In genomic region chr7:7505936-7506335, GRCh38 we compare ENCODE assay signal across 25 cellular contexts. TPM values are rescaled to one million over a fixed set of nuclear protein-coding genes. Genes with fewer than 3 reads are reported as not detected.
DNase-seq lines count a peak whose midpoint lies in the region; ATAC-seq and TF ChIP-seq lines count a peak whose summit lies in the region.
"Had no signal": no experiment of that assay in that cellular context is flagged by ENCODE, and none has a peak within 500 bp of the region (broad histone marks: within the 10 kb centered on the region; RNA-seq: fewer than 3 reads in every experiment).

No MANE protein-coding gene starts in this region.

- 78 to 85% methylated on average over 6 of the region's 6 CpGs for WGBS in esophagus squamous epithelium, 2 donors

- no peak overlapping the region for H3K27ac Mint-ChIP-seq in type B pancreatic cell
- H3K27ac Mint-ChIP-seq: activated CD4-positive, alpha-beta memory T cell treated with anti-CD3 and anti-CD28 coated beads for 36 hours; activated naive CD8-positive, alpha-beta T cell treated with anti-CD3 and anti-CD28 coated beads for 36 hours; B cell; CD8-positive, alpha-beta memory T cell; immature natural killer cell; stimulated activated naive CD8-positive, alpha-beta T cell treated with anti-CD3 and anti-CD28 coated beads, Interleukin-15, Interleukin-2, amounts not matched to agents 100 ng/mL and 50 ng/mL, for 24 hours had no signal

- H3K4me1 ChIP-seq in left ventricle myocardium inferior (peaks cover 3% of the 10 kb centered on the region), esophagus squamous epithelium (no peaks in the 10 kb centered on the region)
- H3K4me1 ChIP-seq: tibial artery had no signal

- H3K27me3 Mint-ChIP-seq in type B pancreatic cell, result no peaks in the 10 kb centered on the region
- H3K27me3 Mint-ChIP-seq: activated CD4-positive, alpha-beta memory T cell treated with anti-CD3 and anti-CD28 coated beads for 36 hours; B cell; central memory CD8-positive, alpha-beta T cell; stimulated activated naive CD8-positive, alpha-beta T cell treated with anti-CD3 and anti-CD28 coated beads, Interleukin-15, Interleukin-2, amounts not matched to agents 100 ng/mL and 50 ng/mL, for 24 hours had no signal

- DNase-seq in NCI-H2107 treated with DMSO at 0.1 percent for 48 hours (lab: John Stamatoyannopoulos, UW; ENCODE audit: unreplicated experiment) (peak; percentile 83), NCI-H2107 (lab: John Stamatoyannopoulos, UW) (no peak), NCI-H460 (ENCODE audit: extremely low read depth, low read depth) (peak; percentile 14), left ventricle myocardium inferior (no peak), type B pancreatic cell (ENCODE audit: extremely low spot score, unreplicated experiment) (no peak), NCI-H1694 (lab: John Stamatoyannopoulos, UW) (no peak), esophagus squamous epithelium (lab: John Stamatoyannopoulos, UW) (no peak)
- DNase-seq: activated CD4-positive, alpha-beta memory T cell treated with anti-CD3 and anti-CD28 coated beads for 36 hours; activated naive CD8-positive, alpha-beta T cell treated with anti-CD3 and anti-CD28 coated beads for 36 hours; CD8-positive, alpha-beta memory T cell; dorsolateral prefrontal cortex; foreskin melanocyte; immature natural killer cell; mucosa of descending colon; NCI-H1417 treated with DMSO at 0.1 percent for 48 hours; PC-9; SHP77 treated with DMSO at 0.1 percent for 48 hours; SW 1271; tibial artery had no signal

- H3K9me3 Mint-ChIP-seq in type B pancreatic cell, result peaks cover 2% of the 10 kb centered on the region
- H3K9me3 Mint-ChIP-seq: activated CD4-positive, alpha-beta memory T cell treated with anti-CD3 and anti-CD28 coated beads for 36 hours; activated naive CD8-positive, alpha-beta T cell treated with anti-CD3 and anti-CD28 coated beads for 36 hours; CD8-positive, alpha-beta memory T cell; central memory CD8-positive, alpha-beta T cell; immature natural killer cell; stimulated activated naive CD8-positive, alpha-beta T cell treated with anti-CD3 and anti-CD28 coated beads, Interleukin-15, Interleukin-2, amounts not matched to agents 100 ng/mL and 50 ng/mL, for 24 hours had no signal

- TF ChIP-seq CTCF in left ventricle myocardium inferior (IDR thresholded peaks at IDR 0.05; ENCODE audit: borderline replicate concordance), result no peak
- no peak for TF ChIP-seq CTCF in type B pancreatic cell (conservative IDR thresholded peaks at IDR 0.05)
- no peak for TF ChIP-seq CTCF in esophagus squamous epithelium (IDR thresholded peaks at IDR 0.05)

- H3K36me3 ChIP-seq in left ventricle myocardium inferior, result no peaks in the 10 kb centered on the region
- H3K36me3 ChIP-seq in esophagus squamous epithelium, result no peaks in the 10 kb centered on the region
- H3K36me3 ChIP-seq: tibial artery had no signal

- peak overlapping the region; percentile 51 for H3K4me3 Mint-ChIP-seq in type B pancreatic cell
- H3K4me3 Mint-ChIP-seq: activated CD4-positive, alpha-beta memory T cell treated with anti-CD3 and anti-CD28 coated beads for 36 hours; activated naive CD8-positive, alpha-beta T cell treated with anti-CD3 and anti-CD28 coated beads for 36 hours; B cell; CD8-positive, alpha-beta memory T cell; central memory CD8-positive, alpha-beta T cell; immature natural killer cell; stimulated activated naive CD8-positive, alpha-beta T cell treated with anti-CD3 and anti-CD28 coated beads, Interleukin-15, Interleukin-2, amounts not matched to agents 100 ng/mL and 50 ng/mL, for 24 hours had no signal

- H3K36me3 Mint-ChIP-seq in type B pancreatic cell, result no peaks in the 10 kb centered on the region
- H3K36me3 Mint-ChIP-seq: activated CD4-positive, alpha-beta memory T cell treated with anti-CD3 and anti-CD28 coated beads for 36 hours had no signal

- H3K27me3 ChIP-seq in left ventricle myocardium inferior (ENCODE audit: low read depth) (no peaks in the 10 kb centered on the region), esophagus squamous epithelium (no peaks in the 10 kb centered on the region)
- H3K27me3 ChIP-seq: dorsolateral prefrontal cortex, tibial artery had no signal

- H3K27ac ChIP-seq in left ventricle myocardium inferior (replicated peaks) (peak overlapping the region; percentile 49), esophagus squamous epithelium (no peak overlapping the region)
- H3K27ac ChIP-seq: dorsolateral prefrontal cortex, PC-9, tibial artery had no signal

- peaks cover 32% of the 10 kb centered on the region for H3K4me1 Mint-ChIP-seq in type B pancreatic cell (ENCODE audit: unreplicated experiment)
- H3K4me1 Mint-ChIP-seq: activated naive CD8-positive, alpha-beta T cell treated with anti-CD3 and anti-CD28 coated beads for 36 hours; B cell; CD8-positive, alpha-beta memory T cell; central memory CD8-positive, alpha-beta T cell; immature natural killer cell had no signal

- TF ChIP-seq POLR2A in esophagus squamous epithelium (IDR thresholded peaks at IDR 0.05), result no peak

- H3K9me3 ChIP-seq in left ventricle myocardium inferior (replicated peaks) (no peaks in the 10 kb centered on the region), esophagus squamous epithelium (no peaks in the 10 kb centered on the region)
- H3K9me3 ChIP-seq: mucosa of descending colon, tibial artery had no signal

- H3K4me3 ChIP-seq in left ventricle myocardium inferior, result no peak overlapping the region
- no peak overlapping the region for H3K4me3 ChIP-seq in esophagus squamous epithelium
- H3K4me3 ChIP-seq: dorsolateral prefrontal cortex, mucosa of descending colon, PC-9, tibial artery had no signal

- no peak for ATAC-seq in GM21360 (IDR thresholded peaks at IDR 0.05; ENCODE audit: unreplicated experiment)
- ATAC-seq: activated CD4-positive, CD25-positive, alpha-beta regulatory T cell treated with anti-CD3 and anti-CD28 coated beads, Interleukin-2, amount 50 U/mL, for 24 hours had no signal

- intact Hi-C loops in left ventricle myocardium inferior (cut with micrococcal nuclease) (no loop called here), esophagus squamous epithelium (cut with DNase I) (no loop called here)

RNA-seq across cellular contexts. Expression of gene COL28A1, which starts 29.7 kb away (rescaled TPM):
- total RNA-seq in NCI-H460 (2014; rRNA removed; shearing (Covaris generic)), result 0.12 and 0.29 TPM in 2 replicates
- polyA plus RNA-seq in NCI-H460 (2014; cell fraction: nucleus; rRNA removed), result 0.29 TPM in 1 of 2 replicates, not detected in the other
- total RNA-seq in left ventricle myocardium inferior (1.9 TPM), type B pancreatic cell (ENCODE audit: low replicate concordance) (0.76 and 3.3 TPM in 2 replicates), esophagus squamous epithelium (1 to 10 TPM in 1 of 4 donors, under 1 TPM in 3; 0.11 to 3.1 (median 0.40) TPM)
- total RNA-seq: CD8-positive, alpha-beta memory T cell; H4 had no signal
- polyA plus RNA-seq: CD8-positive, alpha-beta memory T cell; immature natural killer cell had no signal

Comparison
In these comparisons a context has a peak if more than half of its experiments do, and no peak if none do; other contexts are left out.
1. DNase-seq: peak in NCI-H2107 treated with DMSO at 0.1 percent for 48 hours (single experiment) and NCI-H460 (single experiment); none in NCI-H2107 (single experiment), left ventricle myocardium inferior (single experiment), type B pancreatic cell (single experiment), NCI-H1694 (single experiment) and esophagus squamous epithelium (single experiment).